8 cellular contexts compared by ENCODE assay signal in the genomic region with DNA sequence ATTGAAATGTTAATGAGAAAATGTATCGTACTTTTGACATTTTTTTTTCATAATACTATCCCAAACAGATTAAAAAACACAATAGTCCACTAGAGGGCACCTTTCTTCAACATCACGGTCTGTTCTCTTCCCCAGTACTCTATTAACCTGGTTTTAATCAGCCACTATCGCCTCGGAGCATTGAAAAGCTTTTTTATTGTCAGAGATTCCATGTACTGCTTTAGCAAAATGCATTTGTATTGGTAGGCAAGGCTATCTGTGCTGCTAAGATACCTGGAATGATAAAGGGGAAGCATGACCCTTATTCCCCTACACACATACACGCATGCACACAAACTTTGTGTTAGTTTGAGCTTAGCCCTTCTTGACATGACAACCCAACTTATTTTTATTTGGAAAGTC. TPM values are rescaled to one million over a fixed set of nuclear protein-coding genes. Genes with fewer than 3 reads are reported as not detected.
DNase-seq lines count a peak whose midpoint lies in the region; ATAC-seq and TF ChIP-seq lines count a peak whose summit lies in the region.

No MANE protein-coding gene starts in this region.

- H2AK5ac ChIP-seq in neuronal stem cell (ENCODE audit: low read depth, low read length), result no peak overlapping the region

- peak; percentile 62 for DNase-seq in A172 (ENCODE audit: low spot score)
- DNase-seq in OCI-LY7 (ENCODE audit: low spot score), result peak; percentile 29
- DNase-seq in epithelial cell of prostate (ENCODE audit: low read depth, low spot score), result no peak
- DNase-seq in neuronal stem cell (ENCODE audit: low spot score), result no peak
- DNase-seq in stimulated activated CD4-positive, alpha-beta T cell treated with anti-CD3 and anti-CD28 coated beads, Interleukin-2, amount 100 ng/mL, for 24 hours, result no peak

- H3K79me2 ChIP-seq in KMS-11 (ENCODE audit: insufficient read depth, low read depth) (no peaks in the 10 kb centered on the region), OCI-LY7 (ENCODE audit: insufficient read depth, low read depth, low read length) (no peaks in the 10 kb centered on the region)

- H2BK5ac ChIP-seq in neuronal stem cell (ENCODE audit: low read length), result no peak overlapping the region

- no peaks in the 10 kb centered on the region for H3K36me3 ChIP-seq in KMS-11 (ENCODE audit: insufficient read depth)
- no peaks in the 10 kb centered on the region for H3K36me3 ChIP-seq in OCI-LY7 (ENCODE audit: insufficient read depth, low read length)
- H3K36me3 ChIP-seq in neuronal stem cell (replicated peaks in 1 of 2; ENCODE audit: control insufficient read depth in 2 of 2, insufficient read depth in 2 of 2, low read length in 2 of 2), result no peaks in the 10 kb centered on the region

- CTCF ChIA-PET in OCI-LY7 (lab: Charles Lee; ENCODE audit: unreplicated experiment), result no interaction called here

- ATAC-seq in GM18498 (IDR thresholded peaks at IDR 0.05; ENCODE audit: unreplicated experiment) (peak; percentile 35), GM19463 (IDR thresholded peaks at IDR 0.05; ENCODE audit: unreplicated experiment) (no peak)

- H3K4ac ChIP-seq in neuronal stem cell (ENCODE audit: low read length), result no peak overlapping the region

- WGBS in neuronal stem cell (ENCODE audit: extremely low coverage in 2 of 2, insufficient read length in 2 of 2, insufficient replicate concordance in 1 of 2), 2 donors, result no CpG with 5 or more reads among the region's 5 CpGs

- H3K9me3 ChIP-seq in OCI-LY7 (ENCODE audit: low read length) (no peaks in the 10 kb centered on the region), neuronal stem cell (replicated peaks in 1 of 2; ENCODE audit: control insufficient read depth in 2 of 2, insufficient read depth in 1 of 2, low read depth in 1 of 2, low read length in 2 of 2) (peaks cover 0 to 2% of the 10 kb centered on the region in 2 donors)

- H2BK15ac ChIP-seq in neuronal stem cell (ENCODE audit: low read length), result no peak overlapping the region

- H3K4me2 ChIP-seq in KMS-11, result no peak overlapping the region
- no peak overlapping the region for H3K4me2 ChIP-seq in OCI-LY7 (ENCODE audit: low read length)
- no peak overlapping the region for H3K4me2 ChIP-seq in neuronal stem cell (ENCODE audit: insufficient read depth, low read length, poor library complexity, severe bottlenecking)

- intact Hi-C loops in OCI-LY7 (cut with micrococcal nuclease; ENCODE audit: unreplicated experiment), result no loop called here

- H3K4me1 ChIP-seq in KMS-11 (ENCODE audit: low read depth, poor library complexity, severe bottlenecking), result no peaks in the 10 kb centered on the region
- no peaks in the 10 kb centered on the region for H3K4me1 ChIP-seq in OCI-LY7 (ENCODE audit: insufficient read depth, low read length, poor library complexity, severe bottlenecking)
- H3K4me1 ChIP-seq in neuronal stem cell (ENCODE audit: control insufficient read depth in 2 of 2, insufficient read depth in 1 of 2, low read depth in 1 of 2, low read length in 2 of 2), result no peaks in the 10 kb centered on the region

- BruUV-seq in OCI-LY7 (replicated peaks; lab: Mats Ljungman, UMichigan), result no TSS peak

- H4K20me1 ChIP-seq in KMS-11 (ENCODE audit: insufficient read depth), result no peaks in the 10 kb centered on the region
- no peaks in the 10 kb centered on the region for H4K20me1 ChIP-seq in OCI-LY7 (ENCODE audit: insufficient read depth, low read length)

- no peak overlapping the region for H2BK120ac ChIP-seq in neuronal stem cell (ENCODE audit: low read depth, low read length)

- H4K91ac ChIP-seq in neuronal stem cell (ENCODE audit: low read depth, low read length, poor library complexity), result no peak overlapping the region

- POLR2A ChIA-PET in OCI-LY7 (lab: Charles Lee), result interaction anchor here (0.5 to 0.7 kb wide), 3 partner anchors 249 to 1173 kb away, joined by 3 to 4 read pairs (median 4); no protein-coding TSS in a partner anchor

- TF ChIP-seq CTCF in KMS-11 (conservative IDR thresholded peaks at IDR 0.05; ENCODE audit: low read depth, low read length) (peak; percentile 74), OCI-LY7 (conservative IDR thresholded peaks at IDR 0.05; ENCODE audit: low read length) (peak; percentile 80)

- H3K18ac ChIP-seq in neuronal stem cell (ENCODE audit: low read length), result no peak overlapping the region

- H3K79me1 ChIP-seq in neuronal stem cell (ENCODE audit: low read depth, low read length), result no peaks in the 10 kb centered on the region

- no peak overlapping the region for H2AFZ ChIP-seq in KMS-11 (ENCODE audit: low read depth)
- no peak overlapping the region for H2AFZ ChIP-seq in OCI-LY7 (ENCODE audit: low read length)
- peak overlapping the region; percentile 5 for H2AFZ ChIP-seq in neuronal stem cell (ENCODE audit: low read length)

- H3K9ac ChIP-seq in KMS-11 (no peak overlapping the region), neuronal stem cell (ENCODE audit: low read depth, low read length, poor library complexity) (no peak overlapping the region)

- H4K8ac ChIP-seq in neuronal stem cell (ENCODE audit: low read depth, low read length), result no peak overlapping the region

- no peak overlapping the region for H3K27ac ChIP-seq in KMS-11
- H3K27ac ChIP-seq in OCI-LY7 (ENCODE audit: low read depth, low read length, poor library complexity, severe bottlenecking), result no peak overlapping the region
- peak overlapping the region; percentile 49 for H3K27ac ChIP-seq in epithelial cell of prostate
- no peak overlapping the region for H3K27ac ChIP-seq in neuronal stem cell (replicated peaks; ENCODE audit: low read length)

- H3K27me3 ChIP-seq in KMS-11 (ENCODE audit: insufficient read depth, low read depth) (no peaks in the 10 kb centered on the region), neuronal stem cell (ENCODE audit: control insufficient read depth in 3 of 3, insufficient read depth in 3 of 3, low read depth in 1 of 3, low read length in 3 of 3) (peaks cover 0 to 6% (median 0%) of the 10 kb centered on the region in 3 experiments)

- H3K4me3 ChIP-seq in KMS-11 (IDR thresholded peaks at IDR 0.05; ENCODE audit: insufficient read depth, low read depth, low read length) (no peak overlapping the region), OCI-LY7 (ENCODE audit: low read depth, low read length, poor library complexity, severe bottlenecking) (no peak overlapping the region), neuronal stem cell (ENCODE audit: low read length in 2 of 2) (no peak overlapping the region)

- no peak overlapping the region for H3K14ac ChIP-seq in neuronal stem cell (ENCODE audit: low read length)

- H2BK12ac ChIP-seq in neuronal stem cell (ENCODE audit: low read length), result no peak overlapping the region

- no peak overlapping the region for H3K23ac ChIP-seq in neuronal stem cell (ENCODE audit: low read depth, low read length, poor library complexity)

- no peaks in the 10 kb centered on the region for H3K9me2 ChIP-seq in OCI-LY7 (ENCODE audit: insufficient read depth, low read length)

RNA-seq across cellular contexts. Expression of gene SCHIP1, which starts 11.1 kb away (rescaled TPM):
- 0.43 and 43.0 TPM in 2 replicates for total RNA-seq in A172 (2014; rRNA removed; shearing (Covaris generic))
- total RNA-seq in OCI-LY7 (2014; rRNA removed; shearing (Covaris generic)), result not detected in 2 replicates
- not detected in 2 replicates for total RNA-seq in OCI-LY7 (2022)
- polyA plus RNA-seq in neuronal stem cell (2013, experiment 1 of 2), result 31.0 TPM
- 31.4 TPM for polyA plus RNA-seq in neuronal stem cell (2013, experiment 2 of 2)

Comparison
In these comparisons a context has a peak if more than half of its experiments do, and no peak if none do; other contexts are left out.
1. DNase-seq: peak in A172 (single experiment) and OCI-LY7 (single experiment); none in epithelial cell of prostate (single experiment), neuronal stem cell (single experiment) and stimulated activated CD4-positive, alpha-beta T cell treated with anti-CD3 and anti-CD28 coated beads, Interleukin-2, amount 100 ng/mL, for 24 hours (0 of 2).